Comparison of ENCODE assay signal across 8 cellular contexts in genomic region chr11:47991266-47991830, GRCh38. TPM values are rescaled to one million over a fixed set of nuclear protein-coding genes. Genes with fewer than 3 reads are reported as not detected.
DNase-seq lines count a peak whose midpoint lies in the region; ATAC-seq, FAIRE-seq and TF ChIP-seq lines count a peak whose summit lies in the region.

No MANE protein-coding gene starts in this region.

- no peak for TF ChIP-seq CTCF in right lobe of liver (IDR thresholded peaks at IDR 0.05)
- no peak for TF ChIP-seq CTCF in GM13976 (IDR thresholded peaks at IDR 0.05; ENCODE audit: borderline replicate concordance, control extremely low read depth, extremely low read depth, insufficient read depth, missing control alignments)

- peak overlapping the region; percentile 89 for H3K27ac Mint-ChIP-seq in activated naive CD8-positive, alpha-beta T cell

- peaks cover 0 to 38% (median 17%) of the 10 kb centered on the region in 4 donors for H3K4me1 ChIP-seq in right lobe of liver

- H3K9me3 ChIP-seq in right lobe of liver: no peaks in the 10 kb centered on the region

- in situ Hi-C loops in GM13976 (cut with MboI; ENCODE audit: low sequenced_read_pairs, unreplicated experiment): no loop called here

- peak; percentile 25 to 57 (median 42) for ATAC-seq in right lobe of liver

- H3K36me3 Mint-ChIP-seq in activated naive CD8-positive, alpha-beta T cell: no peaks in the 10 kb centered on the region

- peak overlapping the region; percentile 55 to 90 (median 85) for H3K27ac ChIP-seq in right lobe of liver

- peak overlapping the region; percentile 67 for H3K4me3 Mint-ChIP-seq in activated naive CD8-positive, alpha-beta T cell

- 3% methylated on average over 9 of the region's 9 CpGs for WGBS in right lobe of liver (ENCODE audit: insufficient coverage, low coverage, low lambda C conversion rate, missing lambda C conversion rate)

- no peak for TF ChIP-seq POLR2A in GM12892 (IDR thresholded peaks at IDR 0.05; ENCODE audit: low read depth, low read length)
- TF ChIP-seq POLR2A in right lobe of liver (IDR thresholded peaks at IDR 0.05): no peak

- no peaks in the 10 kb centered on the region for H3K27me3 Mint-ChIP-seq in activated naive CD8-positive, alpha-beta T cell

- H3K27me3 ChIP-seq in right lobe of liver: no peaks in the 10 kb centered on the region

- peaks cover 48% of the 10 kb centered on the region for H3K4me1 Mint-ChIP-seq in activated naive CD8-positive, alpha-beta T cell (ENCODE audit: low read depth)

- DNase-seq in GM12892 (ENCODE audit: insufficient read length) (no peak), NCI-H2029 (lab: John Stamatoyannopoulos, UW) (peak; percentile 88), right lobe of liver (no peak), GM13976 (ENCODE audit: low spot score) (no peak), midbrain (lab: John Stamatoyannopoulos, UW) (no peak), NOMO-1 treated with DMSO at 0.1 percent for 48 hours (lab: John Stamatoyannopoulos, UW; ENCODE audit: unreplicated experiment) (no peak), occipital lobe (lab: John Stamatoyannopoulos, UW) (no peak)

- intact Hi-C loops in right lobe of liver (cut with DNase I): no loop called here

- H3K9me3 Mint-ChIP-seq in activated naive CD8-positive, alpha-beta T cell (ENCODE audit: low read depth): no peaks in the 10 kb centered on the region

- no peaks in the 10 kb centered on the region for H3K36me3 ChIP-seq in right lobe of liver

- FAIRE-seq in GM12892 (lab: Jason Lieb, UNC): peak; percentile 86

- peak overlapping the region; percentile 16 to 36 (median 33) for H3K4me3 ChIP-seq in right lobe of liver

RNA-seq across cellular contexts. Expression of gene PTPRJ, which starts 11.0 kb away (rescaled TPM):
- 6.9 TPM for polyA plus RNA-seq in GM12892 (2012; ENCODE audit: missing spikeins)
- total RNA-seq in right lobe of liver: 10 to 100 TPM; 12.5 to 33.0 (median 19.8) TPM
- 13.7 TPM for total RNA-seq in occipital lobe
